In genomic region chr1:148333875-148334338, GRCh38 we compare ENCODE assay signal across 8 cellular contexts.
DNase-seq lines count a peak whose midpoint lies in the region; ATAC-seq and TF ChIP-seq lines count a peak whose summit lies in the region.

No MANE protein-coding gene starts in this region.

- H2AFZ ChIP-seq in IMR-90 (replicated peaks; ENCODE audit: low read length, poor library complexity): peak overlapping the region; percentile 97

- TF ChIP-seq CTCF in AG04449 (IDR thresholded peaks at IDR 0.05; ENCODE audit: insufficient read depth, low read length, missing control alignments) (no peak), IMR-90 (conservative IDR thresholded peaks at IDR 0.05; ENCODE audit: low read depth, low read length) (no peak), MCF 10A (IDR thresholded peaks at IDR 0.05; ENCODE audit: unreplicated experiment) (no peak)

- DNase-seq in AG04449 (ENCODE audit: low read depth, low spot score): no peak
- DNase-seq in IMR-90: no peak
- DNase-seq in MCF 10A (ENCODE audit: unreplicated experiment): no peak
- no peak for DNase-seq in foreskin melanocyte
- DNase-seq in NCI-H128 (lab: John Stamatoyannopoulos, UW; ENCODE audit: unreplicated experiment): no peak
- no peak for DNase-seq in NK-92 (lab: John Stamatoyannopoulos, UW; ENCODE audit: unreplicated experiment)

- no peak overlapping the region for H3K23ac ChIP-seq in IMR-90 (ENCODE audit: low read depth, low read length)

- peak overlapping the region; percentile 100 for H3K27ac Mint-ChIP-seq in MCF 10A (ENCODE audit: low read depth, unreplicated experiment)

- no peak overlapping the region for H3K14ac ChIP-seq in IMR-90 (replicated peaks; ENCODE audit: low read depth, low read length)

- no peak overlapping the region for H4K91ac ChIP-seq in IMR-90 (ENCODE audit: insufficient read depth, low read depth, low read length)

- 4% methylated on average over 3 of the region's 18 CpGs; no CpG with 5 or more reads in 1 of the 2 experiments for WGBS in IMR-90 (ENCODE audit: extremely low coverage in 2 of 2, insufficient read length in 1 of 2), 2 experiments

- H3K4me1 Mint-ChIP-seq in MCF 10A (ENCODE audit: insufficient read depth, unreplicated experiment): peaks cover 10% of the 10 kb centered on the region

- H3K79me1 ChIP-seq in IMR-90 (ENCODE audit: low read depth in 1 of 2, low read length in 2 of 2): no peaks in the 10 kb centered on the region

- peak overlapping the region; percentile 91 for H3K4me3 Mint-ChIP-seq in MCF 10A (ENCODE audit: unreplicated experiment)

- H3K36me3 Mint-ChIP-seq in MCF 10A (ENCODE audit: insufficient read depth, unreplicated experiment): peaks cover 5% of the 10 kb centered on the region

- POLR2A ChIA-PET in AG04449 (lab: Yijun Ruan, JAX): no interaction called here
- POLR2A ChIA-PET in IMR-90 (lab: Charles Lee; ENCODE audit: unreplicated experiment): no interaction called here
- POLR2A ChIA-PET in MCF 10A (lab: Yijun Ruan, JAX): interaction anchor here (0.6 to 2.9 kb wide), 17 partner anchors 9 to 1301 kb away, joined by 3 to 45 read pairs (median 4); partner anchors contain the start of gene NBPF11

- intact Hi-C loops in IMR-90 (cut with micrococcal nuclease): no loop called here
- intact Hi-C loops in MCF 10A (cut with micrococcal nuclease): loop anchor here (1.0 kb wide), 1 partner anchor 71 kb away; no protein-coding TSS in a partner anchor

- dilution Hi-C loops in IMR-90 (cut with HindIII; ENCODE audit: low sequenced_read_pairs, unreplicated experiment): no loop called here

- CTCF ChIA-PET in AG04449 (lab: Yijun Ruan, JAX): interaction anchor here (0.8 kb wide), 1 partner anchor 12 kb away, joined by 3 read pairs; no protein-coding TSS in a partner anchor
- CTCF ChIA-PET in IMR-90 (lab: Yijun Ruan, JAX): no interaction called here
- CTCF ChIA-PET in MCF 10A (lab: Yijun Ruan, JAX): interaction anchor here (5.2 kb wide), 1 partner anchor 13 kb away, joined by 37 read pairs; no protein-coding TSS in a partner anchor

- no peaks in the 10 kb centered on the region for H3K9me1 ChIP-seq in IMR-90 (ENCODE audit: insufficient read depth, low read length)

- H3K9me3 ChIP-seq in IMR-90 (ENCODE audit: control insufficient read depth, insufficient read depth, low read length) (peaks cover 7% of the 10 kb centered on the region; the same call in 1 of the 2 replicates), mononuclear cell (ENCODE audit: low read depth, low read length) (no peaks in the 10 kb centered on the region)

- H2BK15ac ChIP-seq in IMR-90 (ENCODE audit: low read depth, low read length): no peak overlapping the region

- no peak overlapping the region for H3K4ac ChIP-seq in IMR-90 (ENCODE audit: low read depth, low read length)

- no peak overlapping the region for H4K5ac ChIP-seq in IMR-90 (ENCODE audit: low read depth, low read length)

- H2BK5ac ChIP-seq in IMR-90 (ENCODE audit: low read depth, low read length, poor library complexity, severe bottlenecking): no peak overlapping the region

- no peaks in the 10 kb centered on the region for H4K20me1 ChIP-seq in IMR-90 (ENCODE audit: insufficient read depth, low read length)

- TF ChIP-seq POLR2A in IMR-90 (IDR thresholded peaks at IDR 0.05; ENCODE audit: low read depth, low read length): no peak

- H2AK5ac ChIP-seq in IMR-90 (ENCODE audit: low read depth, low read length): no peak overlapping the region

- peak overlapping the region; percentile 90 for H3K4me2 ChIP-seq in IMR-90 (ENCODE audit: low read depth, low read length)

- H3K27me3 ChIP-seq in IMR-90 (ENCODE audit: control insufficient read depth, insufficient read depth, low read length) (peaks cover 25% of the 10 kb centered on the region), mononuclear cell (ENCODE audit: insufficient read depth, low read length) (peaks cover 10% of the 10 kb centered on the region)

- no peak overlapping the region for H3K18ac ChIP-seq in IMR-90 (ENCODE audit: low read depth, low read length)

- no peak overlapping the region for H2BK120ac ChIP-seq in IMR-90 (ENCODE audit: low read depth, low read length)

- H3K9ac ChIP-seq in IMR-90 (ENCODE audit: low read depth, low read length): peak overlapping the region; percentile 44; the same call in 1 of the 2 replicates

- no peaks in the 10 kb centered on the region for H3K9me3 Mint-ChIP-seq in MCF 10A (ENCODE audit: unreplicated experiment)

- in situ Hi-C loops in IMR-90 (cut with MboI; ENCODE audit: low sequenced_read_pairs): no loop called here

- H3K27me3 Mint-ChIP-seq in MCF 10A (ENCODE audit: insufficient read depth, unreplicated experiment): no peaks in the 10 kb centered on the region

- H3K4me3 ChIP-seq in AG04449 (ENCODE audit: low read depth, low read length) (peak overlapping the region; percentile 60), IMR-90 (ENCODE audit: insufficient read depth, low read depth, low read length) (peak overlapping the region; percentile 49), mononuclear cell (ENCODE audit: low read length) (peak overlapping the region; percentile 55)

- H3K56ac ChIP-seq in IMR-90 (ENCODE audit: extremely low read depth, insufficient read depth, low read length): no peak overlapping the region

- no peak for ATAC-seq in IMR-90 (ENCODE audit: low read depth)
- ATAC-seq in GM19467 (IDR thresholded peaks at IDR 0.05; ENCODE audit: unreplicated experiment): no peak

- H2AK9ac ChIP-seq in IMR-90 (replicated peaks; ENCODE audit: low read depth, low read length, poor library complexity): no peak overlapping the region

- no peak overlapping the region for H4K8ac ChIP-seq in IMR-90 (ENCODE audit: low read depth in 2 of 2, low read length in 2 of 2)

- no peak overlapping the region for H2BK20ac ChIP-seq in IMR-90 (ENCODE audit: low read depth, low read length)

- H3K27ac ChIP-seq in IMR-90 (ENCODE audit: insufficient read depth, low read length): no peak overlapping the region

- no peaks in the 10 kb centered on the region for H3K36me3 ChIP-seq in IMR-90 (ENCODE audit: control insufficient read depth, insufficient read depth, low read length)

- no peaks in the 10 kb centered on the region for H3K4me1 ChIP-seq in IMR-90 (ENCODE audit: control insufficient read depth, insufficient read depth, low read length)
- H3K4me1 ChIP-seq in mononuclear cell (ENCODE audit: insufficient read depth, low read length): peaks cover 21% of the 10 kb centered on the region

- TF ChIP-seq RAD21 in IMR-90 (IDR thresholded peaks at IDR 0.05; ENCODE audit: low read length): no peak

- BruUV-seq in IMR-90 (replicated peaks; lab: Mats Ljungman, UMichigan) (no TSS peak), MCF 10A (replicated peaks; lab: Mats Ljungman, UMichigan) (no TSS peak)

TF ChIP-seq in IMR-90, 13 proteins besides CTCF, POLR2A, EP300 and RAD21:
- TF ChIP-seq, protein P1, sequence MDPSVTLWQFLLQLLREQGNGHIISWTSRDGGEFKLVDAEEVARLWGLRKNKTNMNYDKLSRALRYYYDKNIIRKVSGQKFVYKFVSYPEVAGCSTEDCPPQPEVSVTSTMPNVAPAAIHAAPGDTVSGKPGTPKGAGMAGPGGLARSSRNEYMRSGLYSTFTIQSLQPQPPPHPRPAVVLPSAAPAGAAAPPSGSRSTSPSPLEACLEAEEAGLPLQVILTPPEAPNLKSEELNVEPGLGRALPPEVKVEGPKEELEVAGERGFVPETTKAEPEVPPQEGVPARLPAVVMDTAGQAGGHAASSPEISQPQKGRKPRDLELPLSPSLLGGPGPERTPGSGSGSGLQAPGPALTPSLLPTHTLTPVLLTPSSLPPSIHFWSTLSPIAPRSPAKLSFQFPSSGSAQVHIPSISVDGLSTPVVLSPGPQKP (IDR thresholded peaks at IDR 0.05; ENCODE audit: borderline replicate concordance, low read depth, low read length): no peak
- TF ChIP-seq CHD1 (IDR thresholded peaks at IDR 0.05; ENCODE audit: low read depth, low read length) (no peak), MAFK (IDR thresholded peaks at IDR 0.05; ENCODE audit: low read depth, low read length) (no peak), MAZ (IDR thresholded peaks at IDR 0.05; ENCODE audit: borderline replicate concordance, low read depth, low read length) (no peak), CEBPB (IDR thresholded peaks at IDR 0.05; ENCODE audit: low read depth, low read length) (no peak), USF2 (IDR thresholded peaks at IDR 0.05; ENCODE audit: low read depth, low read length) (no peak), NFE2L2 (IDR thresholded peaks at IDR 0.05; ENCODE audit: low read depth, low read length) (no peak), FOS (IDR thresholded peaks at IDR 0.05; ENCODE audit: low read depth, low read length) (no peak), SMC3 (IDR thresholded peaks at IDR 0.05; ENCODE audit: low read depth, low read length) (no peak), RFX5 (IDR thresholded peaks at IDR 0.05; ENCODE audit: low read depth, low read length) (no peak)
